Comparison of ENCODE assay signal across 2 cellular contexts in the genomic region with DNA sequence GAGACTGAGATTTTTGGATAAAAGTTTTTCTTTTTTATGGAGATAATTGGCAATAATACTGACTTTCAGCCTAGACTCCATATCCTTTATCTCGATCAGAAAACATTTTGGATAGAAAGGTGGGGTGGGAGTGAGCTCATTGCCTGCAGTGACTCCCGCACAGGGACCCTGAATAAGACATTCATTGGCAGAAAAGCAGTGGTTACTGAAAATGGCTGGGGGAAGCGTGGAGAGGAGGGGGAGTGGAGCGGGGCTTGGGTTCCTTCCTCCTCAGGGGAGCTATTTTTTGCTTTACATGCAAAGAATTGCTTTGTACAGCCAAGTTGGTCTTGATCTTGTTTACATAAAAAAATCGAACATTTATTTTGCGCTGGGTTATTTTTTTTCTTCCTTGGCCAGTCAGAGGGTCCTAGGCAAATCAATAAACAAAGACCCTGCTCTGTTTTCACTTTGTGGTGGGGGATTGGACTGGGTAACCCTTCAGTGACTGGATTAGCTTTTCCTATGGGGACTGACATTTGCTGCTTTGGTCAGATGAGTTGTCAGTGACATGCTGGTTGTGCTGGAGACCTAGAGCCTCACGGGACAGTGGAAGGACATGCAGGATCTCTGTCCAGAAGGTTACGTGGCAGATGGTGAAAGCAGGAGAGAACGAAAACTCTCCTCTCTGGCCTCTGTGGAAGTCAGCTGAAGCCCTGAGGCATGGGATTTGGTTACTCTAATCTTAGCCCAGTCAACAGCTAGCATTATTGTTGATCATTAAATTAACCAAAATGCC.
TF ChIP-seq lines count a peak whose summit lies in the region.

No MANE protein-coding gene starts in this region.

TF ChIP-seq in liver, 16 proteins besides CTCF, POLR2A, EP300 and RAD21 (continued from another document):
- TF ChIP-seq, protein P1, sequence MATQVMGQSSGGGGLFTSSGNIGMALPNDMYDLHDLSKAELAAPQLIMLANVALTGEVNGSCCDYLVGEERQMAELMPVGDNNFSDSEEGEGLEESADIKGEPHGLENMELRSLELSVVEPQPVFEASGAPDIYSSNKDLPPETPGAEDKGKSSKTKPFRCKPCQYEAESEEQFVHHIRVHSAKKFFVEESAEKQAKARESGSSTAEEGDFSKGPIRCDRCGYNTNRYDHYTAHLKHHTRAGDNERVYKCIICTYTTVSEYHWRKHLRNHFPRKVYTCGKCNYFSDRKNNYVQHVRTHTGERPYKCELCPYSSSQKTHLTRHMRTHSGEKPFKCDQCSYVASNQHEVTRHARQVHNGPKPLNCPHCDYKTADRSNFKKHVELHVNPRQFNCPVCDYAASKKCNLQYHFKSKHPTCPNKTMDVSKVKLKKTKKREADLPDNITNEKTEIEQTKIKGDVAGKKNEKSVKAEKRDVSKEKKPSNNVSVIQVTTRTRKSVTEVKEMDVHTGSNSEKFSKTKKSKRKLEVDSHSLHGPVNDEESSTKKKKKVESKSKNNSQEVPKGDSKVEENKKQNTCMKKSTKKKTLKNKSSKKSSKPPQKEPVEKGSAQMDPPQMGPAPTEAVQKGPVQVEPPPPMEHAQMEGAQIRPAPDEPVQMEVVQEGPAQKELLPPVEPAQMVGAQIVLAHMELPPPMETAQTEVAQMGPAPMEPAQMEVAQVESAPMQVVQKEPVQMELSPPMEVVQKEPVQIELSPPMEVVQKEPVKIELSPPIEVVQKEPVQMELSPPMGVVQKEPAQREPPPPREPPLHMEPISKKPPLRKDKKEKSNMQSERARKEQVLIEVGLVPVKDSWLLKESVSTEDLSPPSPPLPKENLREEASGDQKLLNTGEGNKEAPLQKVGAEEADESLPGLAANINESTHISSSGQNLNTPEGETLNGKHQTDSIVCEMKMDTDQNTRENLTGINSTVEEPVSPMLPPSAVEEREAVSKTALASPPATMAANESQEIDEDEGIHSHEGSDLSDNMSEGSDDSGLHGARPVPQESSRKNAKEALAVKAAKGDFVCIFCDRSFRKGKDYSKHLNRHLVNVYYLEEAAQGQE (IDR thresholded peaks at IDR 0.05) = no peak
- TF ChIP-seq EGR1 (IDR thresholded peaks at IDR 0.05; ENCODE audit: low read depth in 2 of 2) (no peak), NR2F2 (IDR thresholded peaks at IDR 0.05) (no peak), RXRA (IDR thresholded peaks at IDR 0.05) (no peak)

TF ChIP-seq in HepG2, 621 proteins besides CTCF, POLR2A, EP300 and RAD21 (continued from another document):
- TF ChIP-seq HOXA3 (CRISPR knock-in tag; IDR thresholded peaks at IDR 0.05) (no peak), TMF1 (CRISPR knock-in tag; IDR thresholded peaks at IDR 0.05; ENCODE audit: low read depth) (no peak), SRY (CRISPR knock-in tag; IDR thresholded peaks at IDR 0.05) (no peak), ZSCAN31 (CRISPR knock-in tag; IDR thresholded peaks at IDR 0.05; ENCODE audit: low read depth) (no peak)
- TF ChIP-seq, protein P2, sequence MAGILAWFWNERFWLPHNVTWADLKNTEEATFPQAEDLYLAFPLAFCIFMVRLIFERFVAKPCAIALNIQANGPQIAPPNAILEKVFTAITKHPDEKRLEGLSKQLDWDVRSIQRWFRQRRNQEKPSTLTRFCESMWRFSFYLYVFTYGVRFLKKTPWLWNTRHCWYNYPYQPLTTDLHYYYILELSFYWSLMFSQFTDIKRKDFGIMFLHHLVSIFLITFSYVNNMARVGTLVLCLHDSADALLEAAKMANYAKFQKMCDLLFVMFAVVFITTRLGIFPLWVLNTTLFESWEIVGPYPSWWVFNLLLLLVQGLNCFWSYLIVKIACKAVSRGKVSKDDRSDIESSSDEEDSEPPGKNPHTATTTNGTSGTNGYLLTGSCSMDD (CRISPR knock-in tag; IDR thresholded peaks at IDR 0.05) = no peak
- TF ChIP-seq, protein P3, sequence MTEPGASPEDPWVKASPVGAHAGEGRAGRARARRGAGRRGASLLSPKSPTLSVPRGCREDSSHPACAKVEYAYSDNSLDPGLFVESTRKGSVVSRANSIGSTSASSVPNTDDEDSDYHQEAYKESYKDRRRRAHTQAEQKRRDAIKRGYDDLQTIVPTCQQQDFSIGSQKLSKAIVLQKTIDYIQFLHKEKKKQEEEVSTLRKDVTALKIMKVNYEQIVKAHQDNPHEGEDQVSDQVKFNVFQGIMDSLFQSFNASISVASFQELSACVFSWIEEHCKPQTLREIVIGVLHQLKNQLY (CRISPR knock-in tag; IDR thresholded peaks at IDR 0.05) = no peak
- TF ChIP-seq, protein P4, sequence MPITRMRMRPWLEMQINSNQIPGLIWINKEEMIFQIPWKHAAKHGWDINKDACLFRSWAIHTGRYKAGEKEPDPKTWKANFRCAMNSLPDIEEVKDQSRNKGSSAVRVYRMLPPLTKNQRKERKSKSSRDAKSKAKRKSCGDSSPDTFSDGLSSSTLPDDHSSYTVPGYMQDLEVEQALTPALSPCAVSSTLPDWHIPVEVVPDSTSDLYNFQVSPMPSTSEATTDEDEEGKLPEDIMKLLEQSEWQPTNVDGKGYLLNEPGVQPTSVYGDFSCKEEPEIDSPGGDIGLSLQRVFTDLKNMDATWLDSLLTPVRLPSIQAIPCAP (CRISPR knock-in tag; IDR thresholded peaks at IDR 0.05; ENCODE audit: low read depth) = no peak
TF ChIP-seq in HepG2: peak in this region for 0.
